Comparison of ENCODE assay signal across 1 cellular context in genomic region chr4:122921971-122922876, GRCh38.
TF ChIP-seq lines count a peak whose summit lies in the region.

Gene NUDT6 (minus strand): TSS chr4:122922597. CDS start chr4:122922572, 25 bp downstream.

TF ChIP-seq in HepG2, 621 proteins besides CTCF, POLR2A, EP300 and RAD21 (continued from another document and continues in another):
- TF ChIP-seq ZBTB40 (IDR thresholded peaks at IDR 0.05) (no peak), ZBTB40 (CRISPR knock-in tag; IDR thresholded peaks at IDR 0.05) (peak; percentile 71), PAF1 (CRISPR knock-in tag; IDR thresholded peaks at IDR 0.05) (no peak), XBP1 (CRISPR knock-in tag; IDR thresholded peaks at IDR 0.05) (no peak; the same call in 1 of the 2 replicates), GATAD1 (CRISPR knock-in tag; IDR thresholded peaks at IDR 0.05) (peak; percentile 56), ZNF781 (CRISPR knock-in tag; IDR thresholded peaks at IDR 0.05; ENCODE audit: borderline replicate concordance, not compliant biosample characterization) (peak; percentile 34), RBFOX2 (IDR thresholded peaks at IDR 0.05; ENCODE audit: low read depth, low read length) (peak; percentile 98), PHF21A (CRISPR knock-in tag; IDR thresholded peaks at IDR 0.05) (peak; percentile 80; the same call in 1 of the 2 replicates), MAFK (conservative IDR thresholded peaks at IDR 0.05 in 1 of 2, IDR thresholded peaks at IDR 0.05 in 1 of 2; ENCODE audit: low read length in 2 of 2) (no peak), CREM (IDR thresholded peaks at IDR 0.05) (no peak), CREM (CRISPR knock-in tag; IDR thresholded peaks at IDR 0.05) (no peak), ARNT (IDR thresholded peaks at IDR 0.05) (no peak), ARNTL (CRISPR knock-in tag; IDR thresholded peaks at IDR 0.05) (no peak), FOXK1 (CRISPR knock-in tag; IDR thresholded peaks at IDR 0.05; ENCODE audit: borderline replicate concordance, low read depth) (0 out of 2 replicates have a peak, but pooled peaks have one; percentile 17), ZNF772 (CRISPR knock-in tag; IDR thresholded peaks at IDR 0.05) (peak; percentile 48; the same call in 1 of the 2 replicates), KLF11 (CRISPR knock-in tag; IDR thresholded peaks at IDR 0.05) (peak; percentile 25; the same call in 1 of the 2 replicates), CEBPZ (IDR thresholded peaks at IDR 0.05; ENCODE audit: low read length) (no peak), ZNF121 (CRISPR knock-in tag; IDR thresholded peaks at IDR 0.05) (no peak; the same call in 1 of the 2 replicates), HNRNPL (IDR thresholded peaks at IDR 0.05; ENCODE audit: low read depth, low read length) (peak; percentile 53; the same call in 1 of the 2 replicates), FOXP1 (IDR thresholded peaks at IDR 0.05) (no peak), FOXP1 (CRISPR knock-in tag; IDR thresholded peaks at IDR 0.05) (no peak), CAMTA2 (CRISPR knock-in tag; IDR thresholded peaks at IDR 0.05; ENCODE audit: borderline replicate concordance) (no peak), ZNF678 (CRISPR knock-in tag; IDR thresholded peaks at IDR 0.05) (peak; percentile 64; the same call in 1 of the 2 replicates), ZNF207 (IDR thresholded peaks at IDR 0.05; ENCODE audit: borderline replicate concordance) (no peak), CHCHD3 (CRISPR knock-in tag; IDR thresholded peaks at IDR 0.05) (no peak), KLF16 (CRISPR knock-in tag; IDR thresholded peaks at IDR 0.05) (no peak), SOX13 (IDR thresholded peaks at IDR 0.05) (no peak), SOX13 (CRISPR knock-in tag; conservative IDR thresholded peaks at IDR 0.05 in 1 of 2, IDR thresholded peaks at IDR 0.05 in 1 of 2) (peak in 1 of 2 experiments; percentile 17; a peak in 1 of 4 replicates), IRF1 (CRISPR knock-in tag; IDR thresholded peaks at IDR 0.05; ENCODE audit: low read depth) (no peak), MED1 (CRISPR knock-in tag; IDR thresholded peaks at IDR 0.05) (peak; percentile 8), ZNF746 (CRISPR knock-in tag; IDR thresholded peaks at IDR 0.05) (no peak), KDM6A (CRISPR knock-in tag; IDR thresholded peaks at IDR 0.05; ENCODE audit: low read depth) (no peak), ZFY (CRISPR knock-in tag; IDR thresholded peaks at IDR 0.05) (peak; percentile 90), ZNF552 (CRISPR knock-in tag; IDR thresholded peaks at IDR 0.05; ENCODE audit: borderline replicate concordance) (0 out of 2 replicates have a peak, but pooled peaks have one; percentile 31), POLR2AphosphoS5 (IDR thresholded peaks at IDR 0.05; ENCODE audit: low read depth, low read length) (peak; percentile 71), ZNF251 (CRISPR knock-in tag; IDR thresholded peaks at IDR 0.05) (no peak)
- TF ChIP-seq, protein P1, sequence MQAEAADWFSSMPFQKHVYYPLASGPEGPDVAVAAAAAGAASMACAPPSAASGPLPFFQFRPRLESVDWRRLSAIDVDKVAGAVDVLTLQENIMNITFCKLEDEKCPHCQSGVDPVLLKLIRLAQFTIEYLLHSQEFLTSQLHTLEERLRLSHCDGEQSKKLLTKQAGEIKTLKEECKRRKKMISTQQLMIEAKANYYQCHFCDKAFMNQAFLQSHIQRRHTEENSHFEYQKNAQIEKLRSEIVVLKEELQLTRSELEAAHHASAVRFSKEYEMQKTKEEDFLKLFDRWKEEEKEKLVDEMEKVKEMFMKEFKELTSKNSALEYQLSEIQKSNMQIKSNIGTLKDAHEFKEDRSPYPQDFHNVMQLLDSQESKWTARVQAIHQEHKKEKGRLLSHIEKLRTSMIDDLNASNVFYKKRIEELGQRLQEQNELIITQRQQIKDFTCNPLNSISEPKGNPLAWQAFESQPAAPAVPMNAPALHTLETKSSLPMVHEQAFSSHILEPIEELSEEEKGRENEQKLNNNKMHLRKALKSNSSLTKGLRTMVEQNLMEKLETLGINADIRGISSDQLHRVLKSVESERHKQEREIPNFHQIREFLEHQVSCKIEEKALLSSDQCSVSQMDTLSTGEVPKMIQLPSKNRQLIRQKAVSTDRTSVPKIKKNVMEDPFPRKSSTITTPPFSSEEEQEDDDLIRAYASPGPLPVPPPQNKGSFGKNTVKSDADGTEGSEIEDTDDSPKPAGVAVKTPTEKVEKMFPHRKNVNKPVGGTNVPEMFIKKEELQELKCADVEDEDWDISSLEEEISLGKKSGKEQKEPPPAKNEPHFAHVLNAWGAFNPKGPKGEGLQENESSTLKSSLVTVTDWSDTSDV (CRISPR knock-in tag; IDR thresholded peaks at IDR 0.05), result no peak; the same call in 1 of the 2 replicates
- TF ChIP-seq, protein P2, sequence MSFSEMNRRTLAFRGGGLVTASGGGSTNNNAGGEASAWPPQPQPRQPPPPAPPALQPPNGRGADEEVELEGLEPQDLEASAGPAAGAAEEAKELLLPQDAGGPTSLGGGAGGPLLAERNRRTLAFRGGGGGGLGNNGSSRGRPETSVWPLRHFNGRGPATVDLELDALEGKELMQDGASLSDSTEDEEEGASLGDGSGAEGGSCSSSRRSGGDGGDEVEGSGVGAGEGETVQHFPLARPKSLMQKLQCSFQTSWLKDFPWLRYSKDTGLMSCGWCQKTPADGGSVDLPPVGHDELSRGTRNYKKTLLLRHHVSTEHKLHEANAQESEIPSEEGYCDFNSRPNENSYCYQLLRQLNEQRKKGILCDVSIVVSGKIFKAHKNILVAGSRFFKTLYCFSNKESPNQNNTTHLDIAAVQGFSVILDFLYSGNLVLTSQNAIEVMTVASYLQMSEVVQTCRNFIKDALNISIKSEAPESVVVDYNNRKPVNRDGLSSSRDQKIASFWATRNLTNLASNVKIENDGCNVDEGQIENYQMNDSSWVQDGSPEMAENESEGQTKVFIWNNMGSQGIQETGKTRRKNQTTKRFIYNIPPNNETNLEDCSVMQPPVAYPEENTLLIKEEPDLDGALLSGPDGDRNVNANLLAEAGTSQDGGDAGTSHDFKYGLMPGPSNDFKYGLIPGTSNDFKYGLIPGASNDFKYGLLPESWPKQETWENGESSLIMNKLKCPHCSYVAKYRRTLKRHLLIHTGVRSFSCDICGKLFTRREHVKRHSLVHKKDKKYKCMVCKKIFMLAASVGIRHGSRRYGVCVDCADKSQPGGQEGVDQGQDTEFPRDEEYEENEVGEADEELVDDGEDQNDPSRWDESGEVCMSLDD (CRISPR knock-in tag; IDR thresholded peaks at IDR 0.05; ENCODE audit: borderline replicate concordance), result no peak; the same call in 1 of the 2 replicates
- TF ChIP-seq, protein P3, sequence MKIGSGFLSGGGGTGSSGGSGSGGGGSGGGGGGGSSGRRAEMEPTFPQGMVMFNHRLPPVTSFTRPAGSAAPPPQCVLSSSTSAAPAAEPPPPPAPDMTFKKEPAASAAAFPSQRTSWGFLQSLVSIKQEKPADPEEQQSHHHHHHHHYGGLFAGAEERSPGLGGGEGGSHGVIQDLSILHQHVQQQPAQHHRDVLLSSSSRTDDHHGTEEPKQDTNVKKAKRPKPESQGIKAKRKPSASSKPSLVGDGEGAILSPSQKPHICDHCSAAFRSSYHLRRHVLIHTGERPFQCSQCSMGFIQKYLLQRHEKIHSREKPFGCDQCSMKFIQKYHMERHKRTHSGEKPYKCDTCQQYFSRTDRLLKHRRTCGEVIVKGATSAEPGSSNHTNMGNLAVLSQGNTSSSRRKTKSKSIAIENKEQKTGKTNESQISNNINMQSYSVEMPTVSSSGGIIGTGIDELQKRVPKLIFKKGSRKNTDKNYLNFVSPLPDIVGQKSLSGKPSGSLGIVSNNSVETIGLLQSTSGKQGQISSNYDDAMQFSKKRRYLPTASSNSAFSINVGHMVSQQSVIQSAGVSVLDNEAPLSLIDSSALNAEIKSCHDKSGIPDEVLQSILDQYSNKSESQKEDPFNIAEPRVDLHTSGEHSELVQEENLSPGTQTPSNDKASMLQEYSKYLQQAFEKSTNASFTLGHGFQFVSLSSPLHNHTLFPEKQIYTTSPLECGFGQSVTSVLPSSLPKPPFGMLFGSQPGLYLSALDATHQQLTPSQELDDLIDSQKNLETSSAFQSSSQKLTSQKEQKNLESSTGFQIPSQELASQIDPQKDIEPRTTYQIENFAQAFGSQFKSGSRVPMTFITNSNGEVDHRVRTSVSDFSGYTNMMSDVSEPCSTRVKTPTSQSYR (CRISPR knock-in tag; IDR thresholded peaks at IDR 0.05; ENCODE audit: borderline replicate concordance), result no peak
